13 cellular contexts compared by ENCODE assay signal in genomic region chr1:2417083-2417832, GRCh38. TPM values are rescaled to one million over a fixed set of nuclear protein-coding genes. Genes with fewer than 3 reads are reported as not detected.
A peak's percentile ranks its signal among the peaks of the same experiment; 100 is the strongest.
DNase-seq lines count a peak whose midpoint lies in the region; ATAC-seq and TF ChIP-seq lines count a peak whose summit lies in the region.
"Had no signal": no experiment of that assay in that cellular context is flagged by ENCODE, and none has a peak within 500 bp of the region (broad histone marks: within the 10 kb centered on the region; RNA-seq: fewer than 3 reads in every experiment).

No MANE protein-coding gene starts in this region.

- no peak overlapping the region for H3K4me3 ChIP-seq in BLaER1 treated with 17β-estradiol and CSF1 and Interleukin-3, amounts not matched to agents 10 nM and 100 nM

- H3K9ac ChIP-seq in BLaER1 treated with 17β-estradiol and CSF1 and Interleukin-3, amounts not matched to agents 10 nM and 100 nM = peak overlapping the region in 1 of 11 experiments; percentile 29; a peak in 2 of 22 replicates

- H3K4me3 Mint-ChIP-seq in Calu3 (ENCODE audit: low read depth, unreplicated experiment) (peak overlapping the region; percentile 76), naive B cell (peak overlapping the region in 5 of 8 donors; percentile 11 to 86 (median 78))
- peak overlapping the region; percentile 76 for H3K4me3 Mint-ChIP-seq in activated T-helper 2 cell treated with anti-CD3 and anti-CD28 coated beads, Interferon-gamma antibody, Interleukin-2, Interleukin-4, amounts not matched to agents 10 μg/mL and 5 μg/mL and 100 μg/mL, durations not matched to agents 14 hours and 24 hours and 36 hours (ENCODE audit: low read depth)

- H3K27ac Mint-ChIP-seq in Calu3 (ENCODE audit: unreplicated experiment) (peak overlapping the region; percentile 55), naive B cell (peak overlapping the region in 2 of 6 donors; percentile 74 to 97)
- no peak overlapping the region for H3K27ac Mint-ChIP-seq in activated T-helper 2 cell treated with anti-CD3 and anti-CD28 coated beads, Interferon-gamma antibody, Interleukin-2, Interleukin-4, amounts not matched to agents 10 μg/mL and 5 μg/mL and 100 μg/mL, durations not matched to agents 14 hours and 24 hours and 36 hours

- intact Hi-C loops in Calu3 (cut with micrococcal nuclease; ENCODE audit: unreplicated experiment) = no loop called here
- intact Hi-C loops in activated T-helper 2 cell treated with anti-CD3 and anti-CD28 coated beads, Interferon-gamma antibody, Interleukin-2, Interleukin-4, amounts not matched to agents 10 μg/mL and 5 μg/mL and 100 μg/mL, durations not matched to agents 14 hours and 24 hours and 36 hours (cut with micrococcal nuclease) = loop anchor here (10.0 kb wide), 1 partner anchor 228 kb away; no protein-coding TSS in a partner anchor

- no peak for TF ChIP-seq CTCF in Calu3 (IDR thresholded peaks at IDR 0.05; ENCODE audit: unreplicated experiment)
- TF ChIP-seq CTCF in foreskin keratinocyte (conservative IDR thresholded peaks at IDR 0.05) = no peak

- H3K9me3 Mint-ChIP-seq in Calu3 (ENCODE audit: low read depth, unreplicated experiment) (no peaks in the 10 kb centered on the region), naive B cell (peaks cover 0 to 2% (median 0%) of the 10 kb centered on the region in 7 donors)
- no peaks in the 10 kb centered on the region for H3K9me3 Mint-ChIP-seq in activated T-helper 2 cell treated with anti-CD3 and anti-CD28 coated beads, Interferon-gamma antibody, Interleukin-2, Interleukin-4, amounts not matched to agents 10 μg/mL and 5 μg/mL and 100 μg/mL, durations not matched to agents 14 hours and 24 hours and 36 hours
- H3K9me3 Mint-ChIP-seq: stimulated activated naive B cell treated with anti-CD40 and anti-IgM and Interleukin-4, amounts not matched to agents 10 μg/mL and 1 μg/mL and 100 μg/mL, for 72 hours had no signal

- CTCF ChIA-PET in Calu3 (lab: Charles Lee) = interaction anchor here (1.9 kb wide), 1 partner anchor 130 kb away, joined by 19 read pairs; no protein-coding TSS in a partner anchor

- no peaks in the 10 kb centered on the region for H3K36me3 ChIP-seq in BLaER1 treated with 17β-estradiol and CSF1 and Interleukin-3, amounts not matched to agents 10 nM and 100 nM

- peaks cover 38% of the 10 kb centered on the region for H3K36me3 Mint-ChIP-seq in Calu3 (ENCODE audit: insufficient read depth, unreplicated experiment)
- no peaks in the 10 kb centered on the region for H3K36me3 Mint-ChIP-seq in activated T-helper 2 cell treated with anti-CD3 and anti-CD28 coated beads, Interferon-gamma antibody, Interleukin-2, Interleukin-4, amounts not matched to agents 10 μg/mL and 5 μg/mL and 100 μg/mL, durations not matched to agents 14 hours and 24 hours and 36 hours (ENCODE audit: low read depth)
- no peaks in the 10 kb centered on the region for H3K36me3 Mint-ChIP-seq in naive B cell

- H3K27me3 Mint-ChIP-seq in Calu3 (ENCODE audit: unreplicated experiment) = no peaks in the 10 kb centered on the region
- H3K27me3 Mint-ChIP-seq in activated T-helper 2 cell treated with anti-CD3 and anti-CD28 coated beads, Interferon-gamma antibody, Interleukin-2, Interleukin-4, amounts not matched to agents 10 μg/mL and 5 μg/mL and 100 μg/mL, durations not matched to agents 14 hours and 24 hours and 36 hours (ENCODE audit: low read depth) = no peaks in the 10 kb centered on the region
- H3K27me3 Mint-ChIP-seq in naive B cell = peaks cover 0 to 9% (median 0%) of the 10 kb centered on the region in 3 donors

- no peak overlapping the region for H3K27ac ChIP-seq in BLaER1 treated with 17β-estradiol and CSF1 and Interleukin-3, amounts not matched to agents 10 nM and 100 nM
- no peak overlapping the region for H3K27ac ChIP-seq in foreskin keratinocyte

- H3K4me2 ChIP-seq in BLaER1 treated with 17β-estradiol and CSF1 and Interleukin-3, amounts not matched to agents 10 nM and 100 nM = peak overlapping the region; percentile 40 to 100 (median 100); a peak in 18 of 22 replicates

- peaks cover 0 to under 1% (median 0%) of the 10 kb centered on the region in 11 experiments; a peak in 2 of 22 replicates for H3K9me3 ChIP-seq in BLaER1 treated with 17β-estradiol and CSF1 and Interleukin-3, amounts not matched to agents 10 nM and 100 nM (replicated peaks in 1 of 11)

- H3K4me1 ChIP-seq in BLaER1 treated with 17β-estradiol and CSF1 and Interleukin-3, amounts not matched to agents 10 nM and 100 nM = peaks cover 35 to 44% (median 43%) of the 10 kb centered on the region in 10 experiments
- peaks cover 8% of the 10 kb centered on the region for H3K4me1 ChIP-seq in foreskin keratinocyte

- no TSS peak for BruUV-seq in Calu3 (replicated peaks; lab: Mats Ljungman, UMichigan)

- ATAC-seq in naive B cell (ENCODE audit: low read depth in 2 of 2) (no peak), foreskin keratinocyte (no peak)
- ATAC-seq: stimulated activated naive B cell treated with anti-CD40 and anti-IgM and Interleukin-4, amounts not matched to agents 10 μg/mL and 1 μg/mL and 100 μg/mL, for 72 hours had no signal

- H3K4me1 Mint-ChIP-seq in Calu3 (ENCODE audit: low read depth, unreplicated experiment) (peaks cover 26% of the 10 kb centered on the region), naive B cell (peaks cover 25 to 35% (median 27%) of the 10 kb centered on the region in 3 donors)
- H3K4me1 Mint-ChIP-seq in activated T-helper 2 cell treated with anti-CD3 and anti-CD28 coated beads, Interferon-gamma antibody, Interleukin-2, Interleukin-4, amounts not matched to agents 10 μg/mL and 5 μg/mL and 100 μg/mL, durations not matched to agents 14 hours and 24 hours and 36 hours (ENCODE audit: low read depth) = peaks cover 21% of the 10 kb centered on the region

- peaks cover 0 to 15% (median 0%) of the 10 kb centered on the region in 11 experiments; a peak in 7 of 22 replicates for H4K20me1 ChIP-seq in BLaER1 treated with 17β-estradiol and CSF1 and Interleukin-3, amounts not matched to agents 10 nM and 100 nM

- peaks cover 0 to 28% (median 9%) of the 10 kb centered on the region in 11 experiments; a peak in 16 of 22 replicates for H3K27me3 ChIP-seq in BLaER1 treated with 17β-estradiol and CSF1 and Interleukin-3, amounts not matched to agents 10 nM and 100 nM
- H3K27me3 ChIP-seq in foreskin keratinocyte = no peaks in the 10 kb centered on the region

- DNase-seq in Calu3 (no peak), naive B cell (no peak), NCI-H1930 (lab: John Stamatoyannopoulos, UW) (no peak), islet precursor cell (no peak), foreskin keratinocyte (no peak)
- no peak for DNase-seq in activated T-helper 2 cell treated with anti-CD3 and anti-CD28 coated beads, Interferon-gamma antibody, Interleukin-2, Interleukin-4, amounts not matched to agents 10 μg/mL and 5 μg/mL and 100 μg/mL, durations not matched to agents 14 hours and 24 hours and 36 hours (ENCODE audit: low spot score)
- DNase-seq: C1 segment of cervical spinal cord; caudate nucleus; mesendoderm; occipital lobe; stimulated activated naive B cell treated with anti-CD40 and anti-IgM and Interleukin-4, amounts not matched to agents 10 μg/mL and 1 μg/mL and 100 μg/mL, for 72 hours had no signal

RNA-seq across cellular contexts. Expression of gene PEX10, which starts 4.9 kb away (rescaled TPM):
- total RNA-seq in Calu3 (2022) (22.3 and 24.0 TPM in 2 replicates), foreskin keratinocyte (28.5 and 31.1 TPM in 2 replicates)
- 17.6 and 18.2 TPM in 2 replicates for total RNA-seq in activated T-helper 2 cell treated with anti-CD3 and anti-CD28 coated beads, Interferon-gamma antibody, Interleukin-2, Interleukin-4, amounts not matched to agents 10 μg/mL and 5 μg/mL and 100 μg/mL, durations not matched to agents 14 hours and 24 hours and 36 hours
- polyA plus RNA-seq in naive B cell (ENCODE audit: low read depth in 6 of 6) (10 to 100 TPM; 10.7 to 24.1 (median 15.1) TPM), foreskin keratinocyte (27.1 and 27.7 TPM in 2 replicates)

RNA-seq across cellular contexts. Expression of gene RER1, which starts 25.6 kb away (rescaled TPM):
- total RNA-seq in Calu3 (2022) (118 and 120 TPM in 2 replicates), foreskin keratinocyte (140 and 161 TPM in 2 replicates)
- 142 and 144 TPM in 2 replicates for total RNA-seq in activated T-helper 2 cell treated with anti-CD3 and anti-CD28 coated beads, Interferon-gamma antibody, Interleukin-2, Interleukin-4, amounts not matched to agents 10 μg/mL and 5 μg/mL and 100 μg/mL, durations not matched to agents 14 hours and 24 hours and 36 hours
- polyA plus RNA-seq in naive B cell (ENCODE audit: low read depth in 6 of 6) (100 to 1,000 TPM; 116 to 129 (median 121) TPM), foreskin keratinocyte (205 and 223 TPM in 2 replicates)

RNA-seq across cellular contexts. Expression of gene MORN1, which starts 25.9 kb away (rescaled TPM):
- total RNA-seq in Calu3 (2022) (23.2 and 25.9 TPM in 2 replicates), foreskin keratinocyte (5.3 and 5.9 TPM in 2 replicates)
- total RNA-seq in activated T-helper 2 cell treated with anti-CD3 and anti-CD28 coated beads, Interferon-gamma antibody, Interleukin-2, Interleukin-4, amounts not matched to agents 10 μg/mL and 5 μg/mL and 100 μg/mL, durations not matched to agents 14 hours and 24 hours and 36 hours = 7.5 and 8.0 TPM in 2 replicates
- polyA plus RNA-seq in naive B cell (ENCODE audit: low read depth in 6 of 6) (1 to 10 TPM in 5 of 6 donors, under 1 TPM in 1; 0.29 to 7.1 (median 6.1) TPM), foreskin keratinocyte (2.1 and 2.2 TPM in 2 replicates)

RNA-seq across cellular contexts. Expression of gene PLCH2, which starts 58.8 kb away (rescaled TPM):
- total RNA-seq in Calu3 (2022) (3.1 and 4.1 TPM in 2 replicates), foreskin keratinocyte (132 and 148 TPM in 2 replicates)
- total RNA-seq in activated T-helper 2 cell treated with anti-CD3 and anti-CD28 coated beads, Interferon-gamma antibody, Interleukin-2, Interleukin-4, amounts not matched to agents 10 μg/mL and 5 μg/mL and 100 μg/mL, durations not matched to agents 14 hours and 24 hours and 36 hours = 2.6 and 2.8 TPM in 2 replicates
- polyA plus RNA-seq in naive B cell (ENCODE audit: low read depth in 6 of 6) (1 to 10 TPM in 5 of 6 donors, under 1 TPM in 1; 0.94 to 2.5 (median 1.6) TPM), foreskin keratinocyte (78.0 and 89.4 TPM in 2 replicates)
- total RNA-seq: Daoy had no signal
